16 cellular contexts compared by ENCODE assay signal in genomic region chr9:38012767-38013450, GRCh38. TPM values are rescaled to one million over a fixed set of nuclear protein-coding genes. Genes with fewer than 3 reads are reported as not detected.
DNase-seq lines count a peak whose midpoint lies in the region; ATAC-seq, FAIRE-seq and TF ChIP-seq lines count a peak whose summit lies in the region.
"Had no signal": no experiment of that assay in that cellular context is flagged by ENCODE, and none has a peak within 500 bp of the region (broad histone marks: within the 10 kb centered on the region; RNA-seq: fewer than 3 reads in every experiment).

No MANE protein-coding gene starts in this region.

- CTCF ChIA-PET in H1 (lab: Charles Lee; ENCODE audit: partially characterized antibody): interaction anchor here (0.6 to 1.4 kb wide), 5 partner anchors 11 to 251 kb away, joined by 3 to 6 read pairs (median 3); no protein-coding TSS in a partner anchor

- H3K27ac ChIP-seq in RWPE2 (ENCODE audit: poor library complexity, severe bottlenecking) (peak overlapping the region; percentile 10), H1 (ENCODE audit: low read depth, low read length) (no peak overlapping the region), neural progenitor cell (no peak overlapping the region)

- TF ChIP-seq EP300 in H1 (IDR thresholded peaks at IDR 0.05; ENCODE audit: borderline replicate concordance in 1 of 2, low read depth in 2 of 2, low read length in 2 of 2): no peak

- H3K4me1 Mint-ChIP-seq in HFFc6 (ENCODE audit: low read depth) (peaks cover 78% of the 10 kb centered on the region), neural progenitor cell (peaks cover 78% of the 10 kb centered on the region)

- peak overlapping the region; percentile 90 for H2BK12ac ChIP-seq in H1 (ENCODE audit: low read depth, low read length)

- H3K23ac ChIP-seq in H1 (ENCODE audit: insufficient read length): no peak overlapping the region

- H3F3A ChIP-seq in neural progenitor cell (ENCODE audit: low read depth): peaks cover 29% of the 10 kb centered on the region

- H3K4me3 ChIP-seq in RWPE2 (ENCODE audit: severe bottlenecking) (no peak overlapping the region), H1 (ENCODE audit: extremely low read depth in 1 of 4, insufficient read depth in 2 of 4, low read depth in 3 of 4, low read length in 4 of 4) (no peak overlapping the region), neural progenitor cell (no peak overlapping the region)
- H3K4me3 ChIP-seq: GM12878 had no signal

- H3K4me2 ChIP-seq in H1 (ENCODE audit: insufficient read depth in 1 of 2, low read depth in 2 of 2, low read length in 2 of 2) (no peak overlapping the region), neural progenitor cell (no peak overlapping the region)

- H2BK5ac ChIP-seq in H1 (ENCODE audit: low read depth, low read length): no peak overlapping the region

- H3K9me3 Mint-ChIP-seq in HFFc6 (no peaks in the 10 kb centered on the region), neural progenitor cell (no peaks in the 10 kb centered on the region)
- H3K9me3 Mint-ChIP-seq: CD4-positive, alpha-beta T cell had no signal

- H3K9me3 ChIP-seq in RWPE2 (ENCODE audit: severe bottlenecking) (no peaks in the 10 kb centered on the region), H1 (ENCODE audit: insufficient read depth in 2 of 2, low read depth in 1 of 2, low read length in 1 of 2) (no peaks in the 10 kb centered on the region), neural progenitor cell (ENCODE audit: low read depth) (no peaks in the 10 kb centered on the region)

- no peak overlapping the region for H2BK120ac ChIP-seq in H1 (replicated peaks; ENCODE audit: low read depth, low read length)

- POLR2A ChIA-PET in H1 (lab: Charles Lee; ENCODE audit: partially characterized antibody): no interaction called here

- FAIRE-seq in H1 (lab: Jason Lieb, UNC): no peak
- FAIRE-seq: A204.1, GM12878, GM19239 had no signal

- H4K91ac ChIP-seq in H1 (replicated peaks; ENCODE audit: insufficient read length, low read length): no peak overlapping the region

- no peak for TF ChIP-seq RAD21 in H1 (IDR thresholded peaks at IDR 0.05 in 1 of 2, conservative IDR thresholded peaks at IDR 0.05 in 1 of 2; ENCODE audit: low read depth in 2 of 2, low read length in 2 of 2)

- H3K4me3 Mint-ChIP-seq in HFFc6 (no peak overlapping the region), neural progenitor cell (peak overlapping the region; percentile 17)
- H3K4me3 Mint-ChIP-seq: B cell; CD4-positive, alpha-beta T cell had no signal

- H3K9ac ChIP-seq in H1 (replicated peaks in 1 of 4; ENCODE audit: extremely low read depth in 1 of 4, low read depth in 3 of 4, low read length in 3 of 4) (no peak overlapping the region), neural progenitor cell (no peak overlapping the region)

- no peak overlapping the region for H2AFZ ChIP-seq in H1 (ENCODE audit: low read length)
- no peak overlapping the region for H2AFZ ChIP-seq in neural progenitor cell (replicated peaks)

- ATAC-seq in RWPE2 (ENCODE audit: low read depth): no peak
- ATAC-seq in HG03378 (IDR thresholded peaks at IDR 0.05; ENCODE audit: unreplicated experiment): no peak
- no peak for ATAC-seq in GM19395 (IDR thresholded peaks at IDR 0.05; ENCODE audit: unreplicated experiment)
- ATAC-seq: GM12878 had no signal

- peaks cover 3% of the 10 kb centered on the region for H3K27me3 Mint-ChIP-seq in HFFc6 (ENCODE audit: insufficient read depth)
- H3K27me3 Mint-ChIP-seq in neural progenitor cell (ENCODE audit: insufficient read depth, low read depth): peaks cover 6% of the 10 kb centered on the region
- H3K27me3 Mint-ChIP-seq: CD4-positive, alpha-beta T cell had no signal

- peaks cover 9% of the 10 kb centered on the region; the same call in 1 of the 2 replicates for H3K79me1 ChIP-seq in H1 (ENCODE audit: low read depth, low read length)

- H3K4me1 ChIP-seq in RWPE2 (ENCODE audit: insufficient read depth, poor library complexity, severe bottlenecking): peaks cover 46% of the 10 kb centered on the region
- peaks cover 24 to 43% (median 34%) of the 10 kb centered on the region in 4 experiments for H3K4me1 ChIP-seq in H1 (replicated peaks in 1 of 4; ENCODE audit: control insufficient read depth in 3 of 4, insufficient read depth in 4 of 4, low read length in 3 of 4)
- H3K4me1 ChIP-seq in neural progenitor cell: peaks cover 49% of the 10 kb centered on the region

- TF ChIP-seq POLR2A in H1 (IDR thresholded peaks at IDR 0.05; ENCODE audit: control extremely low read depth in 1 of 2, low read depth in 2 of 2, low read length in 2 of 2): no peak

- WGBS in H1 (ENCODE audit: extremely low coverage in 1 of 2, insufficient coverage in 1 of 2, insufficient read length in 1 of 2, insufficient replicate concordance in 2 of 2, low coverage in 1 of 2, low lambda C conversion rate in 2 of 2, missing lambda C conversion rate in 1 of 2), 2 experiments: 90% methylated on average over 9 of the region's 9 CpGs; no CpG with 5 or more reads in 1 of the 2 experiments

- no peak overlapping the region for H4K5ac ChIP-seq in H1 (ENCODE audit: insufficient read length, low read depth, low read length)

- TF ChIP-seq CTCF in HFFc6 (IDR thresholded peaks at IDR 0.05) (no peak), RWPE2 (IDR thresholded peaks at IDR 0.05; ENCODE audit: poor library complexity, severe bottlenecking) (no peak), H1 (IDR thresholded peaks at IDR 0.05; ENCODE audit: control extremely low read depth in 1 of 3, insufficient read depth in 1 of 3, low read depth in 1 of 3, low read length in 3 of 3) (no peak), neural progenitor cell (IDR thresholded peaks at IDR 0.05) (no peak)

- H3K36me3 Mint-ChIP-seq in HFFc6 (ENCODE audit: low read depth) (peaks cover 22% of the 10 kb centered on the region), neural progenitor cell (peaks cover 5% of the 10 kb centered on the region)

- peak overlapping the region; percentile 92 for H2BK15ac ChIP-seq in H1 (ENCODE audit: low read length)

- DNase-seq in HFFc6 (no peak), RWPE2 (ENCODE audit: low spot score) (no peak), H1 (ENCODE audit: low read depth in 1 of 2, low spot score in 2 of 2) (no peak), neural progenitor cell (ENCODE audit: low spot score) (no peak), NCI-H1694 treated with DMSO at 0.1 percent for 48 hours (lab: John Stamatoyannopoulos, UW) (no peak), NCI-H1105 treated with DMSO at 0.1 percent for 48 hours (lab: John Stamatoyannopoulos, UW) (no peak)
- DNase-seq: C1 segment of cervical spinal cord; CD4-positive, alpha-beta T cell; DMS79; H7 had no signal

- H3K27ac Mint-ChIP-seq in HFFc6: peak overlapping the region; percentile 14; the same call in 1 of the 2 replicates
- H3K27ac Mint-ChIP-seq in neural progenitor cell: no peak overlapping the region
- H3K27ac Mint-ChIP-seq: B cell; CD4-positive, alpha-beta T cell had no signal

- peaks cover 40% of the 10 kb centered on the region for H3K36me3 ChIP-seq in RWPE2 (ENCODE audit: low read depth)
- no peaks in the 10 kb centered on the region for H3K36me3 ChIP-seq in H1 (ENCODE audit: control insufficient read depth in 2 of 4, insufficient read depth in 4 of 4, low read length in 3 of 4)
- no peaks in the 10 kb centered on the region for H3K36me3 ChIP-seq in neural progenitor cell

- H3K27me3 ChIP-seq in RWPE2 (ENCODE audit: insufficient read depth, poor library complexity, severe bottlenecking): no peaks in the 10 kb centered on the region
- H3K27me3 ChIP-seq in H1 (replicated peaks in 1 of 4; ENCODE audit: control insufficient read depth in 3 of 4, extremely low read depth in 1 of 4, insufficient read depth in 3 of 4, low read length in 3 of 4): no peaks in the 10 kb centered on the region
- no peaks in the 10 kb centered on the region for H3K27me3 ChIP-seq in neural progenitor cell

- H3K18ac ChIP-seq in H1 (ENCODE audit: extremely low read depth, low read length): peak overlapping the region; percentile 43; the same call in 1 of the 2 replicates

- no peak overlapping the region for H3K4ac ChIP-seq in H1 (replicated peaks; ENCODE audit: insufficient read length, low read depth, low read length)

- H4K8ac ChIP-seq in H1 (ENCODE audit: extremely low read depth, insufficient read depth, low read length): no peak overlapping the region

- H2AK5ac ChIP-seq in H1 (ENCODE audit: low read depth, low read length): 0 out of 2 replicates have a peak overlapping the region, but pooled peaks have one; percentile 60

- H4K20me1 ChIP-seq in H1 (replicated peaks in 1 of 2; ENCODE audit: control insufficient read depth in 1 of 2, insufficient read depth in 2 of 2, low read length in 2 of 2) (peaks cover 2 to 3% of the 10 kb centered on the region in 2 experiments), neural progenitor cell (ENCODE audit: low read depth) (no peaks in the 10 kb centered on the region)

- H3K79me2 ChIP-seq in H1 (ENCODE audit: control insufficient read depth in 1 of 2, insufficient read depth in 2 of 2, low read length in 2 of 2) (peaks cover 0 to 4% of the 10 kb centered on the region in 2 experiments; a peak in 1 of 4 replicates), neural progenitor cell (ENCODE audit: low read depth) (no peaks in the 10 kb centered on the region)

- H3K14ac ChIP-seq in H1 (ENCODE audit: insufficient read length): no peak overlapping the region

- H3K56ac ChIP-seq in H1 (replicated peaks; ENCODE audit: insufficient read length, low read depth, low read length): no peak overlapping the region

- H2BK20ac ChIP-seq in H1 (ENCODE audit: low read length): peak overlapping the region; percentile 3; the same call in 1 of the 2 replicates

- no peaks in the 10 kb centered on the region for H3K23me2 ChIP-seq in H1 (ENCODE audit: low read depth, low read length)

TF ChIP-seq in H1, 55 proteins besides CTCF, POLR2A, EP300 and RAD21:
- no peak for TF ChIP-seq BCL11A (IDR thresholded peaks at IDR 0.05; ENCODE audit: low read depth in 2 of 2, low read length in 2 of 2)

RNA-seq across cellular contexts. Expression of gene SHB, which starts 56.1 kb away (rescaled TPM):
- 10 to 100 TPM; 26.8 to 29.8 (median 28.6) TPM for total RNA-seq in HFFc6 (2021; fragmentation: NEBNext Ultra II Directional; extraction: Animal tissue kit (Norgen Biotek cat#: 25700))
- 12.6 and 13.7 TPM in 2 replicates for total RNA-seq in H1 (2021; fragmentation: NEBNext Ultra II Directional; extraction: Animal tissue kit (Norgen Biotek cat#: 25700))
- 4.1 and 7.1 TPM in 2 replicates for polyA plus RNA-seq in H1 (2011; rRNA removed)
- 7.7 TPM for polyA plus RNA-seq in H1 (2011; cell fraction: cytosol; rRNA removed)
- polyA plus RNA-seq in H1 (2011; cell fraction: nucleus; rRNA removed): 8.0 TPM
- polyA plus RNA-seq in H1 (2012, experiment 1 of 2): 5.9 to 8.4 TPM (median 7.6 TPM) in 4 replicates
- 6.2 TPM for polyA plus RNA-seq in H1 (2012, experiment 2 of 2)
- 4.7 TPM for polyA plus RNA-seq in H1 (2013, experiment 1 of 2)
- polyA plus RNA-seq in H1 (2013, experiment 2 of 2): 5.2 TPM
- polyA minus RNA-seq in H1 (2011; rRNA and poly(A)+ RNA removed): 3.8 and 6.1 TPM in 2 replicates
- polyA minus RNA-seq in H1 (2011; cell fraction: cytosol; rRNA and poly(A)+ RNA removed): 9.8 TPM
- polyA minus RNA-seq in H1 (2011; cell fraction: nucleus; rRNA and poly(A)+ RNA removed): 12.9 TPM
- 1.1 and 4.1 TPM in 2 replicates for total RNA-seq in neural progenitor cell (ENCODE audit: low replicate concordance)
